1 cellular context compared by ENCODE assay signal in the genomic region with DNA sequence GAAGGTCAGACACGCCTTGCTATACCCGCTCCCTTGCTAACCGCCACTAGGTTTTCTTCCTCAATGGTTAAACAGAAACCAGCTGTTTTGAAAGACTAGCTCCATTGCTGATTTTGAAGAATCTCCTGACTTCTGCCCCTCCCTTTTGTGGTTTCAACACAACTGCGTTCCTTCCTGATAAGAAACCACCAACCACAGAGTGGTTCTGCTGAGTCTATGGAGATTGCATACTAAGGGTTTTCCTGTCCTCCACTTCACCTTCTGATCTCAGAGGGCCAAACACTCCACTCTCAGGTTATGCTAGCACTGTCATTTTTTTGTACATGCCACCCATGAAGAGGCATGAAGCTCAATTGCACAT.
TF ChIP-seq lines count a peak whose summit lies in the region.

No MANE protein-coding gene starts in this region.

TF ChIP-seq in K562, 482 proteins besides CTCF, POLR2A, EP300 and RAD21 (continued from another document and continues in another):
- TF ChIP-seq SIN3A (IDR thresholded peaks at IDR 0.05; ENCODE audit: borderline replicate concordance in 2 of 2, control insufficient read depth in 1 of 2, low read depth in 2 of 2, low read length in 2 of 2), result no peak
- TF ChIP-seq KHSRP (IDR thresholded peaks at IDR 0.05), result peak; percentile 72; the same call in 1 of the 2 replicates
- TF ChIP-seq, protein P1, sequence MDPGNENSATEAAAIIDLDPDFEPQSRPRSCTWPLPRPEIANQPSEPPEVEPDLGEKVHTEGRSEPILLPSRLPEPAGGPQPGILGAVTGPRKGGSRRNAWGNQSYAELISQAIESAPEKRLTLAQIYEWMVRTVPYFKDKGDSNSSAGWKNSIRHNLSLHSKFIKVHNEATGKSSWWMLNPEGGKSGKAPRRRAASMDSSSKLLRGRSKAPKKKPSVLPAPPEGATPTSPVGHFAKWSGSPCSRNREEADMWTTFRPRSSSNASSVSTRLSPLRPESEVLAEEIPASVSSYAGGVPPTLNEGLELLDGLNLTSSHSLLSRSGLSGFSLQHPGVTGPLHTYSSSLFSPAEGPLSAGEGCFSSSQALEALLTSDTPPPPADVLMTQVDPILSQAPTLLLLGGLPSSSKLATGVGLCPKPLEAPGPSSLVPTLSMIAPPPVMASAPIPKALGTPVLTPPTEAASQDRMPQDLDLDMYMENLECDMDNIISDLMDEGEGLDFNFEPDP (CRISPR knock-in tag; IDR thresholded peaks at IDR 0.05), result no peak
- TF ChIP-seq SRSF9 (IDR thresholded peaks at IDR 0.05; ENCODE audit: borderline replicate concordance, low read depth, low read length), result no peak
- TF ChIP-seq, protein P2, sequence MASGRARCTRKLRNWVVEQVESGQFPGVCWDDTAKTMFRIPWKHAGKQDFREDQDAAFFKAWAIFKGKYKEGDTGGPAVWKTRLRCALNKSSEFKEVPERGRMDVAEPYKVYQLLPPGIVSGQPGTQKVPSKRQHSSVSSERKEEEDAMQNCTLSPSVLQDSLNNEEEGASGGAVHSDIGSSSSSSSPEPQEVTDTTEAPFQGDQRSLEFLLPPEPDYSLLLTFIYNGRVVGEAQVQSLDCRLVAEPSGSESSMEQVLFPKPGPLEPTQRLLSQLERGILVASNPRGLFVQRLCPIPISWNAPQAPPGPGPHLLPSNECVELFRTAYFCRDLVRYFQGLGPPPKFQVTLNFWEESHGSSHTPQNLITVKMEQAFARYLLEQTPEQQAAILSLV (tag; IDR thresholded peaks at IDR 0.05), result no peak
- peak; percentile 93 for TF ChIP-seq HDAC3 (IDR thresholded peaks at IDR 0.05; ENCODE audit: borderline replicate concordance, partially characterized antibody)
- no peak for TF ChIP-seq ZZZ3 (IDR thresholded peaks at IDR 0.05)
- TF ChIP-seq RB1 (IDR thresholded peaks at IDR 0.05; ENCODE audit: low read depth), result no peak
- peak; percentile 94 for TF ChIP-seq CBFA2T2 (conservative IDR thresholded peaks at IDR 0.05)
- no peak for TF ChIP-seq FOS (IDR thresholded peaks at IDR 0.05; ENCODE audit: extremely low read depth, insufficient read length)
- TF ChIP-seq, protein P3, sequence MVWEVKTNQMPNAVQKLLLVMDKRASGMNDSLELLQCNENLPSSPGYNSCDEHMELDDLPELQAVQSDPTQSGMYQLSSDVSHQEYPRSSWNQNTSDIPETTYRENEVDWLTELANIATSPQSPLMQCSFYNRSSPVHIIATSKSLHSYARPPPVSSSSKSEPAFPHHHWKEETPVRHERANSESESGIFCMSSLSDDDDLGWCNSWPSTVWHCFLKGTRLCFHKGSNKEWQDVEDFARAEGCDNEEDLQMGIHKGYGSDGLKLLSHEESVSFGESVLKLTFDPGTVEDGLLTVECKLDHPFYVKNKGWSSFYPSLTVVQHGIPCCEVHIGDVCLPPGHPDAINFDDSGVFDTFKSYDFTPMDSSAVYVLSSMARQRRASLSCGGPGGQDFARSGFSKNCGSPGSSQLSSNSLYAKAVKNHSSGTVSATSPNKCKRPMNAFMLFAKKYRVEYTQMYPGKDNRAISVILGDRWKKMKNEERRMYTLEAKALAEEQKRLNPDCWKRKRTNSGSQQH (CRISPR knock-in tag; IDR thresholded peaks at IDR 0.05), result 0 out of 2 replicates have a peak, but pooled peaks have one; percentile 16
- no peak for TF ChIP-seq CBX5 (IDR thresholded peaks at IDR 0.05; ENCODE audit: borderline replicate concordance, low read depth)
- TF ChIP-seq EHMT2 (IDR thresholded peaks at IDR 0.05), result peak; percentile 51; the same call in 1 of the 2 replicates
- TF ChIP-seq HIVEP1 (CRISPR knock-in tag; IDR thresholded peaks at IDR 0.05), result no peak
- TF ChIP-seq, protein P4, sequence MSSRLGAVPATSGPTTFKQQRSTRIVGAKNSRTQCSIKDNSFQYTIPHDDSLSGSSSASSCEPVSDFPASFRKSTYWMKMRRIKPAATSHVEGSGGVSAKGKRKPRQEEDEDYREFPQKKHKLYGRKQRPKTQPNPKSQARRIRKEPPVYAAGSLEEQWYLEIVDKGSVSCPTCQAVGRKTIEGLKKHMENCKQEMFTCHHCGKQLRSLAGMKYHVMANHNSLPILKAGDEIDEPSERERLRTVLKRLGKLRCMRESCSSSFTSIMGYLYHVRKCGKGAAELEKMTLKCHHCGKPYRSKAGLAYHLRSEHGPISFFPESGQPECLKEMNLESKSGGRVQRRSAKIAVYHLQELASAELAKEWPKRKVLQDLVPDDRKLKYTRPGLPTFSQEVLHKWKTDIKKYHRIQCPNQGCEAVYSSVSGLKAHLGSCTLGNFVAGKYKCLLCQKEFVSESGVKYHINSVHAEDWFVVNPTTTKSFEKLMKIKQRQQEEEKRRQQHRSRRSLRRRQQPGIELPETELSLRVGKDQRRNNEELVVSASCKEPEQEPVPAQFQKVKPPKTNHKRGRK (tag; IDR thresholded peaks at IDR 0.05), result no peak
- no peak for TF ChIP-seq BRD9 (IDR thresholded peaks at IDR 0.05; ENCODE audit: low read depth, partially characterized antibody)
- TF ChIP-seq NFE2 (IDR thresholded peaks at IDR 0.05; ENCODE audit: low read depth), result peak; percentile 71
- TF ChIP-seq CBX2 (IDR thresholded peaks at IDR 0.05; ENCODE audit: insufficient read depth, low read length, poor library complexity, severe bottlenecking), result no peak
- no peak for TF ChIP-seq HNRNPK (IDR thresholded peaks at IDR 0.05; ENCODE audit: low read depth, low read length, poor library complexity, severe bottlenecking)
- peak; percentile 96 for TF ChIP-seq CBFA2T3 (IDR thresholded peaks at IDR 0.05)
- TF ChIP-seq ZFPM2 (CRISPR knock-in tag; IDR thresholded peaks at IDR 0.05), result no peak
- 0 out of 2 replicates have a peak, but pooled peaks have one; percentile 17 for TF ChIP-seq DIDO1 (tag; IDR thresholded peaks at IDR 0.05; ENCODE audit: low read depth)
- peak; percentile 92 for TF ChIP-seq TAL1 (IDR thresholded peaks at IDR 0.05)
- no peak for TF ChIP-seq ZNF77 (CRISPR knock-in tag; IDR thresholded peaks at IDR 0.05)
- TF ChIP-seq, protein P5, sequence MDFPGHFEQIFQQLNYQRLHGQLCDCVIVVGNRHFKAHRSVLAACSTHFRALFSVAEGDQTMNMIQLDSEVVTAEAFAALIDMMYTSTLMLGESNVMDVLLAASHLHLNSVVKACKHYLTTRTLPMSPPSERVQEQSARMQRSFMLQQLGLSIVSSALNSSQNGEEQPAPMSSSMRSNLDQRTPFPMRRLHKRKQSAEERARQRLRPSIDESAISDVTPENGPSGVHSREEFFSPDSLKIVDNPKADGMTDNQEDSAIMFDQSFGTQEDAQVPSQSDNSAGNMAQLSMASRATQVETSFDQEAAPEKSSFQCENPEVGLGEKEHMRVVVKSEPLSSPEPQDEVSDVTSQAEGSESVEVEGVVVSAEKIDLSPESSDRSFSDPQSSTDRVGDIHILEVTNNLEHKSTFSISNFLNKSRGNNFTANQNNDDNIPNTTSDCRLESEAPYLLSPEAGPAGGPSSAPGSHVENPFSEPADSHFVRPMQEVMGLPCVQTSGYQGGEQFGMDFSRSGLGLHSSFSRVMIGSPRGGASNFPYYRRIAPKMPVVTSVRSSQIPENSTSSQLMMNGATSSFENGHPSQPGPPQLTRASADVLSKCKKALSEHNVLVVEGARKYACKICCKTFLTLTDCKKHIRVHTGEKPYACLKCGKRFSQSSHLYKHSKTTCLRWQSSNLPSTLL (IDR thresholded peaks at IDR 0.05), result no peak
- no peak for TF ChIP-seq BMI1 (IDR thresholded peaks at IDR 0.05; ENCODE audit: low read length)
- TF ChIP-seq HDGF (IDR thresholded peaks at IDR 0.05), result no peak
- TF ChIP-seq ARNT (IDR thresholded peaks at IDR 0.05), result peak; percentile 62 to 96; a peak in 3 of 4 replicates
- TF ChIP-seq DACH1 (IDR thresholded peaks at IDR 0.05; ENCODE audit: partially characterized antibody), result peak; percentile 90
- TF ChIP-seq, protein P6, sequence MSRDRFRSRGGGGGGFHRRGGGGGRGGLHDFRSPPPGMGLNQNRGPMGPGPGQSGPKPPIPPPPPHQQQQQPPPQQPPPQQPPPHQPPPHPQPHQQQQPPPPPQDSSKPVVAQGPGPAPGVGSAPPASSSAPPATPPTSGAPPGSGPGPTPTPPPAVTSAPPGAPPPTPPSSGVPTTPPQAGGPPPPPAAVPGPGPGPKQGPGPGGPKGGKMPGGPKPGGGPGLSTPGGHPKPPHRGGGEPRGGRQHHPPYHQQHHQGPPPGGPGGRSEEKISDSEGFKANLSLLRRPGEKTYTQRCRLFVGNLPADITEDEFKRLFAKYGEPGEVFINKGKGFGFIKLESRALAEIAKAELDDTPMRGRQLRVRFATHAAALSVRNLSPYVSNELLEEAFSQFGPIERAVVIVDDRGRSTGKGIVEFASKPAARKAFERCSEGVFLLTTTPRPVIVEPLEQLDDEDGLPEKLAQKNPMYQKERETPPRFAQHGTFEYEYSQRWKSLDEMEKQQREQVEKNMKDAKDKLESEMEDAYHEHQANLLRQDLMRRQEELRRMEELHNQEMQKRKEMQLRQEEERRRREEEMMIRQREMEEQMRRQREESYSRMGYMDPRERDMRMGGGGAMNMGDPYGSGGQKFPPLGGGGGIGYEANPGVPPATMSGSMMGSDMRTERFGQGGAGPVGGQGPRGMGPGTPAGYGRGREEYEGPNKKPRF (IDR thresholded peaks at IDR 0.05; ENCODE audit: low read depth, low read length), result no peak
- TF ChIP-seq HMG20A (CRISPR knock-in tag; conservative IDR thresholded peaks at IDR 0.05), result peak; percentile 83; the same call in 1 of the 2 replicates
- TF ChIP-seq TAF1 (IDR thresholded peaks at IDR 0.05; ENCODE audit: control insufficient read depth, extremely low read depth, insufficient read depth, low read length, severe bottlenecking), result no peak
- TF ChIP-seq, protein P7, sequence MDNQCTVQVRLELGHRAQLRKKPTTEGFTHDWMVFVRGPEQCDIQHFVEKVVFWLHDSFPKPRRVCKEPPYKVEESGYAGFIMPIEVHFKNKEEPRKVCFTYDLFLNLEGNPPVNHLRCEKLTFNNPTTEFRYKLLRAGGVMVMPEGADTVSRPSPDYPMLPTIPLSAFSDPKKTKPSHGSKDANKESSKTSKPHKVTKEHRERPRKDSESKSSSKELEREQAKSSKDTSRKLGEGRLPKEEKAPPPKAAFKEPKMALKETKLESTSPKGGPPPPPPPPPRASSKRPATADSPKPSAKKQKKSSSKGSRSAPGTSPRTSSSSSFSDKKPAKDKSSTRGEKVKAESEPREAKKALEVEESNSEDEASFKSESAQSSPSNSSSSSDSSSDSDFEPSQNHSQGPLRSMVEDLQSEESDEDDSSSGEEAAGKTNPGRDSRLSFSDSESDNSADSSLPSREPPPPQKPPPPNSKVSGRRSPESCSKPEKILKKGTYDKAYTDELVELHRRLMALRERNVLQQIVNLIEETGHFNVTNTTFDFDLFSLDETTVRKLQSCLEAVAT (IDR thresholded peaks at IDR 0.05), result peak in 1 of 2 experiments; percentile 99; a peak in 2 of 4 replicates
- no peak for TF ChIP-seq SIRT6 (IDR thresholded peaks at IDR 0.05; ENCODE audit: low read depth, low read length)
- TF ChIP-seq ZNF121 (CRISPR knock-in tag; conservative IDR thresholded peaks at IDR 0.05), result no peak
- TF ChIP-seq TRIM24 (IDR thresholded peaks at IDR 0.05), result peak; percentile 72 to 85; a peak in 3 of 4 replicates
- peak; percentile 14 for TF ChIP-seq ZFP36 (IDR thresholded peaks at IDR 0.05; ENCODE audit: low read depth, low read length, partially characterized antibody)
- TF ChIP-seq PCBP2 (IDR thresholded peaks at IDR 0.05; ENCODE audit: low read depth, low read length, poor library complexity, severe bottlenecking), result no peak
- TF ChIP-seq, protein P8, sequence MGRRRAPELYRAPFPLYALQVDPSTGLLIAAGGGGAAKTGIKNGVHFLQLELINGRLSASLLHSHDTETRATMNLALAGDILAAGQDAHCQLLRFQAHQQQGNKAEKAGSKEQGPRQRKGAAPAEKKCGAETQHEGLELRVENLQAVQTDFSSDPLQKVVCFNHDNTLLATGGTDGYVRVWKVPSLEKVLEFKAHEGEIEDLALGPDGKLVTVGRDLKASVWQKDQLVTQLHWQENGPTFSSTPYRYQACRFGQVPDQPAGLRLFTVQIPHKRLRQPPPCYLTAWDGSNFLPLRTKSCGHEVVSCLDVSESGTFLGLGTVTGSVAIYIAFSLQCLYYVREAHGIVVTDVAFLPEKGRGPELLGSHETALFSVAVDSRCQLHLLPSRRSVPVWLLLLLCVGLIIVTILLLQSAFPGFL (CRISPR knock-in tag; IDR thresholded peaks at IDR 0.05), result no peak
- peak; percentile 82 for TF ChIP-seq MAFK (IDR thresholded peaks at IDR 0.05; ENCODE audit: low read length)
- no peak for TF ChIP-seq PTBP1 (IDR thresholded peaks at IDR 0.05; ENCODE audit: low read depth, low read length)
- peak; percentile 77 for TF ChIP-seq JUND (IDR thresholded peaks at IDR 0.05; ENCODE audit: borderline replicate concordance, low read depth, low read length)
- TF ChIP-seq JUND (tag; IDR thresholded peaks at IDR 0.05; ENCODE audit: borderline replicate concordance, low read depth, low read length), result peak; percentile 73; the same call in 2 of the 3 replicates
- TF ChIP-seq, protein P9, sequence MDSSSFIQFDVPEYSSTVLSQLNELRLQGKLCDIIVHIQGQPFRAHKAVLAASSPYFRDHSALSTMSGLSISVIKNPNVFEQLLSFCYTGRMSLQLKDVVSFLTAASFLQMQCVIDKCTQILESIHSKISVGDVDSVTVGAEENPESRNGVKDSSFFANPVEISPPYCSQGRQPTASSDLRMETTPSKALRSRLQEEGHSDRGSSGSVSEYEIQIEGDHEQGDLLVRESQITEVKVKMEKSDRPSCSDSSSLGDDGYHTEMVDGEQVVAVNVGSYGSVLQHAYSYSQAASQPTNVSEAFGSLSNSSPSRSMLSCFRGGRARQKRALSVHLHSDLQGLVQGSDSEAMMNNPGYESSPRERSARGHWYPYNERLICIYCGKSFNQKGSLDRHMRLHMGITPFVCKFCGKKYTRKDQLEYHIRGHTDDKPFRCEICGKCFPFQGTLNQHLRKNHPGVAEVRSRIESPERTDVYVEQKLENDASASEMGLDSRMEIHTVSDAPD (CRISPR knock-in tag; IDR thresholded peaks at IDR 0.05), result no peak
- no peak for TF ChIP-seq RBM39 (optimal IDR thresholded peaks at IDR 0.05; ENCODE audit: low read depth, low read length)
- TF ChIP-seq POLR2H (tag; IDR thresholded peaks at IDR 0.05; ENCODE audit: low read depth), result no peak
- TF ChIP-seq, protein P10, sequence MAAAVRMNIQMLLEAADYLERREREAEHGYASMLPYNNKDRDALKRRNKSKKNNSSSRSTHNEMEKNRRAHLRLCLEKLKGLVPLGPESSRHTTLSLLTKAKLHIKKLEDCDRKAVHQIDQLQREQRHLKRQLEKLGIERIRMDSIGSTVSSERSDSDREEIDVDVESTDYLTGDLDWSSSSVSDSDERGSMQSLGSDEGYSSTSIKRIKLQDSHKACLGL (CRISPR knock-in tag; IDR thresholded peaks at IDR 0.05; ENCODE audit: borderline replicate concordance, poor library complexity, severe bottlenecking), result no peak
- no peak for TF ChIP-seq FOXK1 (CRISPR knock-in tag; IDR thresholded peaks at IDR 0.05; ENCODE audit: borderline replicate concordance)
- TF ChIP-seq ZNF583 (CRISPR knock-in tag; IDR thresholded peaks at IDR 0.05), result no peak
- TF ChIP-seq DMBX1 (CRISPR knock-in tag; IDR thresholded peaks at IDR 0.05; ENCODE audit: borderline replicate concordance), result no peak
